ENCODE assay signal across 25 cellular contexts in genomic region chr1:200708161-200708560, GRCh38. TPM values are rescaled to one million over a fixed set of nuclear protein-coding genes. Genes with fewer than 3 reads are reported as not detected.
DNase-seq lines count a peak whose midpoint lies in the region; TF ChIP-seq lines count a peak whose summit lies in the region.
"Had no signal": no experiment of that assay in that cellular context is flagged by ENCODE, and none has a peak within 500 bp of the region (broad histone marks: within the 10 kb centered on the region; RNA-seq: fewer than 3 reads in every experiment).

No MANE protein-coding gene starts in this region.

- no peak for TF ChIP-seq RAD21 in SK-N-SH (IDR thresholded peaks at IDR 0.05; ENCODE audit: low read length)

- no peak overlapping the region for H3K4me3 ChIP-seq in trophoblast cell (ENCODE audit: low read depth, low read length)
- H3K4me3 ChIP-seq in SK-N-SH (ENCODE audit: low read depth in 2 of 2, low read length in 1 of 2): no peak overlapping the region
- H3K4me3 ChIP-seq: A549; BLaER1; BLaER1 treated with 17β-estradiol and CSF1 and Interleukin-3, amounts not matched to agents 10 nM and 100 nM had no signal

- no peaks in the 10 kb centered on the region for H3K9me2 ChIP-seq in SK-N-SH

- H3K27ac ChIP-seq in trophoblast cell (ENCODE audit: low read depth, low read length) (no peak overlapping the region), SK-N-SH (ENCODE audit: low read depth in 2 of 2, low read length in 1 of 2) (no peak overlapping the region)
- H3K27ac ChIP-seq: 22Rv1; BLaER1; BLaER1 treated with 17β-estradiol and CSF1 and Interleukin-3, amounts not matched to agents 10 nM and 100 nM; C4-2B had no signal

- no peak overlapping the region for H3K9ac ChIP-seq in trophoblast cell (ENCODE audit: low read length)
- H3K9ac ChIP-seq in SK-N-SH: no peak overlapping the region
- H3K9ac ChIP-seq: BLaER1; BLaER1 treated with 17β-estradiol and CSF1 and Interleukin-3, amounts not matched to agents 10 nM and 100 nM had no signal

- peaks cover 8% of the 10 kb centered on the region for H3F3A ChIP-seq in SK-N-SH (replicated peaks; ENCODE audit: insufficient read depth)

- POLR2A ChIA-PET in SK-N-SH (lab: Yijun Ruan, JAX): no interaction called here

- H4K20me1 ChIP-seq in SK-N-SH (ENCODE audit: insufficient read depth): no peaks in the 10 kb centered on the region
- H4K20me1 ChIP-seq: BLaER1; BLaER1 treated with 17β-estradiol and CSF1 and Interleukin-3, amounts not matched to agents 10 nM and 100 nM had no signal

- H2AK5ac ChIP-seq in trophoblast cell (ENCODE audit: low read length): no peak overlapping the region

- CTCF ChIA-PET in SK-N-SH (lab: Yijun Ruan, JAX): no interaction called here

- H3K9me3 ChIP-seq in trophoblast cell (ENCODE audit: insufficient read depth, low read depth, low read length) (no peaks in the 10 kb centered on the region), SK-N-SH (no peaks in the 10 kb centered on the region)
- H3K9me3 ChIP-seq: A549; BE2C; BLaER1; BLaER1 treated with 17β-estradiol and CSF1 and Interleukin-3, amounts not matched to agents 10 nM and 100 nM; Caco-2 had no signal

- H3K36me3 ChIP-seq in trophoblast cell (ENCODE audit: control insufficient read depth in 1 of 2, insufficient read depth in 2 of 2, low read length in 2 of 2) (no peaks in the 10 kb centered on the region), SK-N-SH (replicated peaks in 1 of 2; ENCODE audit: control insufficient read depth in 1 of 2, insufficient read depth in 2 of 2, low read length in 1 of 2) (no peaks in the 10 kb centered on the region)
- H3K36me3 ChIP-seq: BE2C; BLaER1; BLaER1 treated with 17β-estradiol and CSF1 and Interleukin-3, amounts not matched to agents 10 nM and 100 nM had no signal

- no peak overlapping the region for H2BK5ac ChIP-seq in trophoblast cell (ENCODE audit: low read depth, low read length, poor library complexity)

- no peak overlapping the region for H2BK12ac ChIP-seq in trophoblast cell (ENCODE audit: low read length)

- H3K4me2 ChIP-seq in trophoblast cell (ENCODE audit: low read length): no peak overlapping the region
- H3K4me2 ChIP-seq in SK-N-SH: no peak overlapping the region
- H3K4me2 ChIP-seq: A549; BLaER1; BLaER1 treated with 17β-estradiol and CSF1 and Interleukin-3, amounts not matched to agents 10 nM and 100 nM had no signal

- no peak overlapping the region for H2AFZ ChIP-seq in trophoblast cell (ENCODE audit: insufficient read depth, low read length, poor library complexity)
- no peak overlapping the region for H2AFZ ChIP-seq in SK-N-SH (ENCODE audit: low read depth)

- no peak overlapping the region for H3K4ac ChIP-seq in trophoblast cell (ENCODE audit: low read depth, low read length)

- H3K4me1 ChIP-seq in trophoblast cell (ENCODE audit: control insufficient read depth in 1 of 2, insufficient read depth in 2 of 2, low read length in 2 of 2) (peaks cover 0 to 3% of the 10 kb centered on the region in 2 experiments), SK-N-SH (ENCODE audit: control insufficient read depth in 1 of 2, insufficient read depth in 2 of 2, low read depth in 1 of 2, low read length in 1 of 2) (peaks cover 2 to 7% of the 10 kb centered on the region in 2 experiments; a peak in 2 of 4 replicates)
- H3K4me1 ChIP-seq: BLaER1; BLaER1 treated with 17β-estradiol and CSF1 and Interleukin-3, amounts not matched to agents 10 nM and 100 nM; Caco-2 had no signal

- H3K79me1 ChIP-seq in trophoblast cell (ENCODE audit: low read length): peaks cover 2% of the 10 kb centered on the region

- H3K79me2 ChIP-seq in trophoblast cell (ENCODE audit: control insufficient read depth, insufficient read depth, low read length, poor library complexity) (no peaks in the 10 kb centered on the region), SK-N-SH (ENCODE audit: insufficient read depth) (no peaks in the 10 kb centered on the region)

- H3K14ac ChIP-seq in trophoblast cell (ENCODE audit: low read length): no peak overlapping the region

- no peak for TF ChIP-seq CTCF in SK-N-SH (IDR thresholded peaks at IDR 0.05)

- no peaks in the 10 kb centered on the region for H3K27me3 ChIP-seq in trophoblast cell (ENCODE audit: insufficient read depth, low read length)
- H3K27me3 ChIP-seq in SK-N-SH (ENCODE audit: insufficient read depth): no peaks in the 10 kb centered on the region
- H3K27me3 ChIP-seq: BE2C; BLaER1; BLaER1 treated with 17β-estradiol and CSF1 and Interleukin-3, amounts not matched to agents 10 nM and 100 nM had no signal

- no peak overlapping the region for H4K8ac ChIP-seq in trophoblast cell (ENCODE audit: low read depth, low read length)

- DNase-seq in EL (peak; percentile 10), trophoblast cell (peak; percentile 67 to 97), NCI-H1694 treated with DMSO at 0.1 percent for 48 hours (lab: John Stamatoyannopoulos, UW) (no peak), SK-N-SH (no peak)
- DNase-seq: 8988T; AML-193; BE2C; C1 segment of cervical spinal cord; Caco-2; Calu3; CD4-positive, alpha-beta memory T cell; CD4-positive, alpha-beta T cell; CD4-positive, CD25-positive, alpha-beta regulatory T cell; CD8-positive, alpha-beta memory T cell; CD8-positive, alpha-beta T cell; COR-L47; DMS 273 treated with DMSO at 0.1 percent for 48 hours; DMS153; DMS79; DND-41 had no signal

- H4K91ac ChIP-seq in trophoblast cell (ENCODE audit: low read depth, low read length): no peak overlapping the region

- H4K12ac ChIP-seq in trophoblast cell (ENCODE audit: low read depth, low read length): no peak overlapping the region

- TF ChIP-seq EP300 in SK-N-SH (IDR thresholded peaks at IDR 0.05; ENCODE audit: borderline replicate concordance in 1 of 2, low read depth in 1 of 2, low read length in 1 of 2): no peak

- H3K18ac ChIP-seq in trophoblast cell (ENCODE audit: low read length): no peak overlapping the region

- no peak overlapping the region for H3K23ac ChIP-seq in trophoblast cell (ENCODE audit: low read length)

- no peak overlapping the region for H2BK120ac ChIP-seq in trophoblast cell (ENCODE audit: insufficient read depth, low read length, poor library complexity)

TF ChIP-seq in SK-N-SH, 30 proteins besides CTCF, POLR2A, EP300 and RAD21:
- TF ChIP-seq POLR2AphosphoS5 (IDR thresholded peaks at IDR 0.05; ENCODE audit: low read depth, low read length) (no peak), TEAD4 (IDR thresholded peaks at IDR 0.05; ENCODE audit: borderline replicate concordance, insufficient read depth) (no peak), JUND (IDR thresholded peaks at IDR 0.05) (no peak), RCOR1 (IDR thresholded peaks at IDR 0.05; ENCODE audit: low read length) (no peak), TAF1 (IDR thresholded peaks at IDR 0.05; ENCODE audit: borderline replicate concordance, low read depth, low read length) (no peak), USF1 (IDR thresholded peaks at IDR 0.05; ENCODE audit: borderline replicate concordance, low read depth) (no peak), FOXM1 (IDR thresholded peaks at IDR 0.05; ENCODE audit: low read depth) (no peak), YY1 (IDR thresholded peaks at IDR 0.05; ENCODE audit: low read depth) (no peak), TCF12 (IDR thresholded peaks at IDR 0.05) (no peak), ZBTB33 (IDR thresholded peaks at IDR 0.05; ENCODE audit: borderline replicate concordance, low read depth) (no peak), SMC3 (IDR thresholded peaks at IDR 0.05; ENCODE audit: low read depth, low read length) (no peak), GABPA (IDR thresholded peaks at IDR 0.05; ENCODE audit: low read depth) (no peak), NFIC (IDR thresholded peaks at IDR 0.05; ENCODE audit: borderline replicate concordance) (no peak), IRF3 (IDR thresholded peaks at IDR 0.05; ENCODE audit: low read depth, low read length) (no peak)
TF ChIP-seq in SK-N-SH: peak in this region for 0.

RNA-seq across cellular contexts. Expression of gene CAMSAP2, which starts 30.5 kb away (rescaled TPM):
- polyA plus RNA-seq in trophoblast cell (2013): 61.0 and 62.4 TPM in 2 replicates
- 5.5 and 7.3 TPM in 2 replicates for polyA plus RNA-seq in SK-N-SH (2012; rRNA removed)
- polyA plus RNA-seq in SK-N-SH (2012; cell fraction: cytosol; rRNA removed): 8.2 and 9.8 TPM in 2 replicates
- polyA plus RNA-seq in SK-N-SH (2012; cell fraction: nucleus; rRNA removed): 3.5 and 10.0 TPM in 2 replicates

RNA-seq across cellular contexts. Expression of gene DDX59, which starts 38.5 kb away (rescaled TPM):
- 20.7 and 21.7 TPM in 2 replicates for polyA plus RNA-seq in trophoblast cell (2013)
- polyA plus RNA-seq in SK-N-SH (2012; rRNA removed): 8.9 and 13.5 TPM in 2 replicates
- polyA plus RNA-seq in SK-N-SH (2012; cell fraction: cytosol; rRNA removed): 15.0 and 16.1 TPM in 2 replicates
- polyA plus RNA-seq in SK-N-SH (2012; cell fraction: nucleus; rRNA removed): 6.3 and 15.9 TPM in 2 replicates

Comparison
In these comparisons a context has a peak if more than half of its experiments do, and no peak if none do; other contexts are left out.
1. DNase-seq: peak in EL (single experiment) and trophoblast cell (2 of 2); none in NCI-H1694 treated with DMSO at 0.1 percent for 48 hours (single experiment) and SK-N-SH (single experiment).